ENCODE assay signal across 1 cellular context in genomic region chr11:65899356-65900124, GRCh38.
A peak's percentile ranks its signal among the peaks of the same experiment; 100 is the strongest.
TF ChIP-seq lines count a peak whose summit lies in the region.

No MANE protein-coding gene starts in this region.

TF ChIP-seq in K562, 482 proteins besides CTCF, POLR2A, EP300 and RAD21 (continued from another document and continues in another):
- TF ChIP-seq TGIF2 (CRISPR knock-in tag; IDR thresholded peaks at IDR 0.05) (peak; percentile 57; the same call in 1 of the 2 replicates), RBM22 (IDR thresholded peaks at IDR 0.05; ENCODE audit: low read depth, low read length, poor library complexity, severe bottlenecking) (peak; percentile 100), GTF2E2 (tag; IDR thresholded peaks at IDR 0.05) (peak; percentile 15; the same call in 1 of the 2 replicates), FIP1L1 (IDR thresholded peaks at IDR 0.05; ENCODE audit: low read depth, low read length, poor library complexity, severe bottlenecking) (peak; percentile 98), NCOA6 (IDR thresholded peaks at IDR 0.05) (no peak), BACH1 (tag; IDR thresholded peaks at IDR 0.05) (peak; percentile 86), HDAC6 (IDR thresholded peaks at IDR 0.05; ENCODE audit: low read depth, low read length) (no peak), MCM5 (IDR thresholded peaks at IDR 0.05; ENCODE audit: low read depth) (no peak), MLX (CRISPR knock-in tag; conservative IDR thresholded peaks at IDR 0.05) (no peak), SMARCE1 (IDR thresholded peaks at IDR 0.05) (peak; percentile 60; the same call in 1 of the 2 replicates), HBP1 (CRISPR knock-in tag; IDR thresholded peaks at IDR 0.05) (0 out of 2 replicates have a peak, but pooled peaks have one; percentile 20), ZBTB8A (IDR thresholded peaks at IDR 0.05; ENCODE audit: partially characterized antibody) (no peak), ASH1L (IDR thresholded peaks at IDR 0.05; ENCODE audit: borderline replicate concordance, low read depth, partially characterized antibody) (no peak), E2F1 (CRISPR knock-in tag; IDR thresholded peaks at IDR 0.05) (peak; percentile 25; the same call in 1 of the 2 replicates), NCOA4 (IDR thresholded peaks at IDR 0.05; ENCODE audit: partially characterized antibody) (no peak), RCOR1 (IDR thresholded peaks at IDR 0.05; ENCODE audit: borderline replicate concordance in 1 of 2, low read depth in 2 of 2, low read length in 2 of 2) (no peak), RFX7 (CRISPR knock-in tag; IDR thresholded peaks at IDR 0.05) (no peak), ZNF592 (IDR thresholded peaks at IDR 0.05) (peak; percentile 95), CBX3 (IDR thresholded peaks at IDR 0.05; ENCODE audit: borderline replicate concordance in 1 of 2, low read length in 2 of 2) (peak in 1 of 2 experiments; percentile 70; a peak in 1 of 3 replicates), DPF2 (IDR thresholded peaks at IDR 0.05) (peak; percentile 77), ZKSCAN1 (IDR thresholded peaks at IDR 0.05; ENCODE audit: low read depth, low read length) (no peak), RBFOX2 (IDR thresholded peaks at IDR 0.05; ENCODE audit: low read depth, low read length) (peak; percentile 98), EWSR1 (IDR thresholded peaks at IDR 0.05; ENCODE audit: borderline replicate concordance, low read depth, partially characterized antibody) (no peak), SMAD3 (CRISPR knock-in tag; conservative IDR thresholded peaks at IDR 0.05) (peak; percentile 75; the same call in 1 of the 2 replicates), MNT (conservative IDR thresholded peaks at IDR 0.05) (peak; percentile 98 to 99), BRD4 (IDR thresholded peaks at IDR 0.05) (no peak; the same call in none of the 2 replicates), NFRKB (IDR thresholded peaks at IDR 0.05; ENCODE audit: low read depth) (peak; percentile 91), CBX2 (IDR thresholded peaks at IDR 0.05; ENCODE audit: insufficient read depth, low read length, poor library complexity, severe bottlenecking) (no peak), POLR2AphosphoS5 (IDR thresholded peaks at IDR 0.05; ENCODE audit: control insufficient read depth, insufficient read depth, low read depth, low read length) (peak; percentile 35; the same call in 1 of the 2 replicates), ATF4 (CRISPR knock-in tag; IDR thresholded peaks at IDR 0.05) (0 out of 2 replicates have a peak, but pooled peaks have one; percentile 11), ZNF407 (IDR thresholded peaks at IDR 0.05; ENCODE audit: low read depth) (no peak), KLF1 (tag; IDR thresholded peaks at IDR 0.05) (peak; percentile 44; the same call in 1 of the 2 replicates), STAT5B (CRISPR knock-in tag; IDR thresholded peaks at IDR 0.05) (no peak), MXD1 (CRISPR knock-in tag; IDR thresholded peaks at IDR 0.05; ENCODE audit: borderline replicate concordance, poor library complexity, severe bottlenecking) (peak; percentile 59), ZNF41 (CRISPR knock-in tag; conservative IDR thresholded peaks at IDR 0.05) (no peak), ILK (tag; IDR thresholded peaks at IDR 0.05; ENCODE audit: borderline replicate concordance, low read depth) (no peak), ZNF174 (CRISPR knock-in tag; IDR thresholded peaks at IDR 0.05) (no peak), PBX2 (CRISPR knock-in tag; IDR thresholded peaks at IDR 0.05; ENCODE audit: low read depth) (no peak), PBX2 (tag; conservative IDR thresholded peaks at IDR 0.05; ENCODE audit: low read depth) (no peak)
